Comparison of ENCODE assay signal across 16 cellular contexts in genomic region chr2:33153008-33153407, GRCh38.
DNase-seq lines count a peak whose midpoint lies in the region; ATAC-seq and TF ChIP-seq lines count a peak whose summit lies in the region.
"Had no signal": no experiment of that assay in that cellular context is flagged by ENCODE, and none has a peak within 500 bp of the region (broad histone marks: within the 10 kb centered on the region; RNA-seq: fewer than 3 reads in every experiment).

No MANE protein-coding gene starts in this region.

- no peaks in the 10 kb centered on the region for H3K27me3 ChIP-seq in tibial artery
- H3K27me3 ChIP-seq: vagina had no signal

- peaks cover 4 to 8% (median 7%) of the 10 kb centered on the region in 3 donors for H3K36me3 ChIP-seq in tibial artery
- H3K36me3 ChIP-seq: vagina had no signal

- peaks cover 0 to 97% (median 35%) of the 10 kb centered on the region in 4 donors for H3K4me1 ChIP-seq in tibial artery

- peaks cover 12% of the 10 kb centered on the region for H3K4me1 Mint-ChIP-seq in activated naive CD8-positive, alpha-beta T cell treated with anti-CD3 and anti-CD28 coated beads, Interleukin-2, amount 50 U/mL, for 24 hours
- H3K4me1 Mint-ChIP-seq in activated naive CD8-positive, alpha-beta T cell treated with anti-CD3 and anti-CD28 coated beads for 36 hours, result no peaks in the 10 kb centered on the region
- H3K4me1 Mint-ChIP-seq: CD8-positive, alpha-beta memory T cell; endodermal cell; naive B cell had no signal

- TF ChIP-seq CTCF in astrocyte of the spinal cord (IDR thresholded peaks at IDR 0.05; ENCODE audit: low read depth, low read length) (no peak), foreskin fibroblast (IDR thresholded peaks at IDR 0.05; ENCODE audit: low read depth, low read length) (no peak), tibial artery (IDR thresholded peaks at IDR 0.05) (no peak)

- intact Hi-C loops in tibial artery (cut with DNase I; ENCODE audit: low total_unique reads), result no loop called here

- H3K9me3 Mint-ChIP-seq in activated naive CD8-positive, alpha-beta T cell treated with anti-CD3 and anti-CD28 coated beads, Interleukin-2, amount 50 U/mL, for 24 hours, result peaks cover 7% of the 10 kb centered on the region
- no peaks in the 10 kb centered on the region for H3K9me3 Mint-ChIP-seq in activated naive CD8-positive, alpha-beta T cell treated with anti-CD3 and anti-CD28 coated beads for 36 hours
- H3K9me3 Mint-ChIP-seq: CD8-positive, alpha-beta memory T cell; endodermal cell; naive B cell had no signal

- H3K36me3 Mint-ChIP-seq in activated naive CD8-positive, alpha-beta T cell treated with anti-CD3 and anti-CD28 coated beads, Interleukin-2, amount 50 U/mL, for 24 hours (ENCODE audit: low read depth), result no peaks in the 10 kb centered on the region
- H3K36me3 Mint-ChIP-seq in activated naive CD8-positive, alpha-beta T cell treated with anti-CD3 and anti-CD28 coated beads for 36 hours, result no peaks in the 10 kb centered on the region
- H3K36me3 Mint-ChIP-seq: CD8-positive, alpha-beta memory T cell; naive B cell had no signal

- no peak for DNase-seq in activated naive CD8-positive, alpha-beta T cell treated with anti-CD3 and anti-CD28 coated beads, Interleukin-2, amount 50 U/mL, for 24 hours
- no peak for DNase-seq in activated naive CD8-positive, alpha-beta T cell treated with anti-CD3 and anti-CD28 coated beads for 36 hours
- DNase-seq in astrocyte of the spinal cord (ENCODE audit: low read depth, low spot score), result peak; percentile 78
- peak; percentile 79 to 87 for DNase-seq in foreskin fibroblast
- DNase-seq in tibial artery, result no peak
- no peak for DNase-seq in activated CD4-positive, alpha-beta T cell treated with anti-CD3 and anti-CD28 coated beads for 4 hours
- no peak for DNase-seq in iPS-NIHi11 (ENCODE audit: low spot score)
- no peak for DNase-seq in NCI-H1105 treated with DMSO at 0.1 percent for 48 hours (lab: John Stamatoyannopoulos, UW)
- DNase-seq: activated CD8-positive, alpha-beta T cell treated with anti-CD3 and anti-CD28 coated beads, Interleukin-2, amount 10 ng/mL, durations not matched to agents 7 days and 5 days; CD8-positive, alpha-beta memory T cell; endodermal cell; GF-D8; naive B cell; stimulated activated CD4-positive, alpha-beta T cell treated with anti-CD3 and anti-CD28 coated beads, Interleukin-2, amount 100 ng/mL, for 48 hours had no signal

- H3K4me3 ChIP-seq in astrocyte of the spinal cord (ENCODE audit: low read depth, low read length), result no peak overlapping the region
- no peak overlapping the region for H3K4me3 ChIP-seq in foreskin fibroblast (ENCODE audit: low read depth in 1 of 2, low read length in 2 of 2)
- no peak overlapping the region for H3K4me3 ChIP-seq in tibial artery
- H3K4me3 ChIP-seq: vagina had no signal

- H3K27ac Mint-ChIP-seq in activated naive CD8-positive, alpha-beta T cell treated with anti-CD3 and anti-CD28 coated beads, Interleukin-2, amount 50 U/mL, for 24 hours, result peak overlapping the region; percentile 63
- no peak overlapping the region for H3K27ac Mint-ChIP-seq in activated naive CD8-positive, alpha-beta T cell treated with anti-CD3 and anti-CD28 coated beads for 36 hours
- H3K27ac Mint-ChIP-seq: activated CD8-positive, alpha-beta T cell treated with anti-CD3 and anti-CD28 coated beads, Interleukin-2, amount 10 ng/mL, durations not matched to agents 7 days and 5 days; CD8-positive, alpha-beta memory T cell; endodermal cell; naive B cell had no signal

- no peak overlapping the region for H3K4me3 Mint-ChIP-seq in activated naive CD8-positive, alpha-beta T cell treated with anti-CD3 and anti-CD28 coated beads, Interleukin-2, amount 50 U/mL, for 24 hours
- H3K4me3 Mint-ChIP-seq in activated naive CD8-positive, alpha-beta T cell treated with anti-CD3 and anti-CD28 coated beads for 36 hours, result no peak overlapping the region
- H3K4me3 Mint-ChIP-seq: activated CD8-positive, alpha-beta T cell treated with anti-CD3 and anti-CD28 coated beads, Interleukin-2, amount 10 ng/mL, durations not matched to agents 7 days and 5 days; CD8-positive, alpha-beta memory T cell; endodermal cell; naive B cell had no signal

- in situ Hi-C loops in astrocyte of the spinal cord (cut with HindIII; ENCODE audit: low sequenced_read_pairs), result no loop called here

- peaks cover 5% of the 10 kb centered on the region for H3K27me3 Mint-ChIP-seq in activated naive CD8-positive, alpha-beta T cell treated with anti-CD3 and anti-CD28 coated beads, Interleukin-2, amount 50 U/mL, for 24 hours
- peaks cover 7% of the 10 kb centered on the region for H3K27me3 Mint-ChIP-seq in activated naive CD8-positive, alpha-beta T cell treated with anti-CD3 and anti-CD28 coated beads for 36 hours

- peak; percentile 65 for ATAC-seq in activated naive CD8-positive, alpha-beta T cell treated with anti-CD3 and anti-CD28 coated beads, Interleukin-2, amount 50 U/mL, for 24 hours
- ATAC-seq: activated CD8-positive, alpha-beta T cell treated with anti-CD3 and anti-CD28 coated beads, Interleukin-2, amount 10 ng/mL, durations not matched to agents 7 days and 5 days; left lobe of liver had no signal

- H3K9me3 ChIP-seq in tibial artery, result no peaks in the 10 kb centered on the region
- H3K9me3 ChIP-seq: vagina had no signal

- peak overlapping the region; percentile 69 to 86 for H3K27ac ChIP-seq in tibial artery
- H3K27ac ChIP-seq: vagina had no signal

Comparison
In these comparisons a context has a peak if more than half of its experiments do, and no peak if none do; other contexts are left out.
1. DNase-seq: peak in astrocyte of the spinal cord (single experiment) and foreskin fibroblast (2 of 2); none in activated naive CD8-positive, alpha-beta T cell treated with anti-CD3 and anti-CD28 coated beads, Interleukin-2, amount 50 U/mL, for 24 hours (single experiment), activated naive CD8-positive, alpha-beta T cell treated with anti-CD3 and anti-CD28 coated beads for 36 hours (single experiment), tibial artery (0 of 2), activated CD4-positive, alpha-beta T cell treated with anti-CD3 and anti-CD28 coated beads for 4 hours (0 of 2), iPS-NIHi11 (single experiment) and NCI-H1105 treated with DMSO at 0.1 percent for 48 hours (single experiment).